8 cellular contexts compared by ENCODE assay signal in genomic region chr1:204409111-204409510, GRCh38. TPM values are rescaled to one million over a fixed set of nuclear protein-coding genes. Genes with fewer than 3 reads are reported as not detected.
DNase-seq lines count a peak whose midpoint lies in the region; ATAC-seq, FAIRE-seq and TF ChIP-seq lines count a peak whose summit lies in the region.

No MANE protein-coding gene starts in this region.

- H3K4me2 ChIP-seq in PC-9: peak overlapping the region; percentile 94

- no peak overlapping the region for H2AFZ ChIP-seq in PC-9

- TF ChIP-seq CTCF in PC-9 (conservative IDR thresholded peaks at IDR 0.05) (no peak), pancreas (IDR thresholded peaks at IDR 0.05) (no peak)

- ATAC-seq in pancreas: no peak
- ATAC-seq in HG02623 (IDR thresholded peaks at IDR 0.05; ENCODE audit: unreplicated experiment): no peak
- no peak for ATAC-seq in GM21423 (IDR thresholded peaks at IDR 0.05; ENCODE audit: unreplicated experiment)

- intact Hi-C loops in PC-9 (cut with micrococcal nuclease; ENCODE audit: unreplicated experiment) (loop anchor here (10.0 kb wide), 1 partner anchor 396 kb away; no protein-coding TSS in a partner anchor), pancreas (cut with DNase I) (no loop called here)

- H3K27ac ChIP-seq in PC-9 (peak overlapping the region; percentile 88; the same call in 1 of the 2 replicates), epithelial cell of prostate (peak overlapping the region; percentile 95), pancreas (peak overlapping the region in 1 of 4 donors; percentile 97)

- CTCF ChIA-PET in PC-9 (lab: Charles Lee): interaction anchor here (1.5 kb wide), 1 partner anchor 42 kb away, joined by 4 read pairs; no protein-coding TSS in a partner anchor

- peaks cover 75% of the 10 kb centered on the region for H3K79me2 ChIP-seq in PC-9 (ENCODE audit: low read depth)

- WGBS in pancreas, 2 donors: 0 to 1% methylated on average over 3 of the region's 3 CpGs

- H3K4me1 ChIP-seq in PC-9 (replicated peaks; ENCODE audit: insufficient read depth): peaks cover 36% of the 10 kb centered on the region
- peaks cover 16 to 36% (median 23%) of the 10 kb centered on the region in 3 donors for H3K4me1 ChIP-seq in pancreas

- FAIRE-seq in pancreas (lab: Jason Lieb, UNC): no peak

- POLR2A ChIA-PET in PC-9 (lab: Charles Lee; ENCODE audit: unreplicated experiment): no interaction called here

- no peaks in the 10 kb centered on the region for H3K27me3 ChIP-seq in PC-9 (ENCODE audit: insufficient read depth, low read depth)
- H3K27me3 ChIP-seq in pancreas: no peaks in the 10 kb centered on the region

- peaks cover 49% of the 10 kb centered on the region; the same call in 1 of the 2 replicates for H3F3A ChIP-seq in PC-9 (ENCODE audit: insufficient read depth, low read depth)

- no peaks in the 10 kb centered on the region for H3K9me3 ChIP-seq in PC-9 (ENCODE audit: insufficient read depth, low read depth)
- no peaks in the 10 kb centered on the region for H3K9me3 ChIP-seq in pancreas

- DNase-seq in ELR (ENCODE audit: low read depth): peak; percentile 19
- DNase-seq in PC-9: no peak
- DNase-seq in epithelial cell of prostate (ENCODE audit: low read depth, low spot score): no peak
- no peak for DNase-seq in pancreas
- no peak for DNase-seq in NCI-H2081 (lab: John Stamatoyannopoulos, UW)
- no peak for DNase-seq in germinal center (ENCODE audit: low spot score)

- H3K9me2 ChIP-seq in PC-9 (ENCODE audit: insufficient read depth): no peaks in the 10 kb centered on the region

- no TSS peak for BruUV-seq in PC-9 (replicated peaks; lab: Mats Ljungman, UMichigan)

- H3K4me3 ChIP-seq in PC-9 (peak overlapping the region; percentile 94), pancreas (peak overlapping the region; percentile 47 to 95 (median 92))

- H3K36me3 ChIP-seq in PC-9 (ENCODE audit: low read depth): peaks cover 60% of the 10 kb centered on the region
- peaks cover 0 to 17% (median 0%) of the 10 kb centered on the region in 3 donors for H3K36me3 ChIP-seq in pancreas

- H4K20me1 ChIP-seq in PC-9 (ENCODE audit: insufficient read depth): peaks cover 67% of the 10 kb centered on the region

RNA-seq across cellular contexts. Expression of gene PPP1R15B, which starts 2.5 kb away (rescaled TPM):
- total RNA-seq in PC-9 (2021): 37.3 and 40.9 TPM in 2 replicates
- 10 to 100 TPM; 16.4 to 47.9 (median 23.4) TPM for total RNA-seq in pancreas
- polyA plus RNA-seq in pancreas: 10 to 100 TPM in 1 of 2 donors, 1 to 10 TPM in 1; 7.8 to 11.8 TPM

RNA-seq across cellular contexts. Expression of gene PLEKHA6, which starts 49.4 kb away (rescaled TPM):
- total RNA-seq in PC-9 (2021) (52.0 and 53.1 TPM in 2 replicates), pancreas (10 to 100 TPM in 5 of 6 donors, 1 to 10 TPM in 1; 9.5 to 23.8 (median 15.0) TPM)
- polyA plus RNA-seq in pancreas: 10 to 100 TPM; 13.2 to 18.5 TPM
